Comparison of ENCODE assay signal across 31 cellular contexts in the genomic region with DNA sequence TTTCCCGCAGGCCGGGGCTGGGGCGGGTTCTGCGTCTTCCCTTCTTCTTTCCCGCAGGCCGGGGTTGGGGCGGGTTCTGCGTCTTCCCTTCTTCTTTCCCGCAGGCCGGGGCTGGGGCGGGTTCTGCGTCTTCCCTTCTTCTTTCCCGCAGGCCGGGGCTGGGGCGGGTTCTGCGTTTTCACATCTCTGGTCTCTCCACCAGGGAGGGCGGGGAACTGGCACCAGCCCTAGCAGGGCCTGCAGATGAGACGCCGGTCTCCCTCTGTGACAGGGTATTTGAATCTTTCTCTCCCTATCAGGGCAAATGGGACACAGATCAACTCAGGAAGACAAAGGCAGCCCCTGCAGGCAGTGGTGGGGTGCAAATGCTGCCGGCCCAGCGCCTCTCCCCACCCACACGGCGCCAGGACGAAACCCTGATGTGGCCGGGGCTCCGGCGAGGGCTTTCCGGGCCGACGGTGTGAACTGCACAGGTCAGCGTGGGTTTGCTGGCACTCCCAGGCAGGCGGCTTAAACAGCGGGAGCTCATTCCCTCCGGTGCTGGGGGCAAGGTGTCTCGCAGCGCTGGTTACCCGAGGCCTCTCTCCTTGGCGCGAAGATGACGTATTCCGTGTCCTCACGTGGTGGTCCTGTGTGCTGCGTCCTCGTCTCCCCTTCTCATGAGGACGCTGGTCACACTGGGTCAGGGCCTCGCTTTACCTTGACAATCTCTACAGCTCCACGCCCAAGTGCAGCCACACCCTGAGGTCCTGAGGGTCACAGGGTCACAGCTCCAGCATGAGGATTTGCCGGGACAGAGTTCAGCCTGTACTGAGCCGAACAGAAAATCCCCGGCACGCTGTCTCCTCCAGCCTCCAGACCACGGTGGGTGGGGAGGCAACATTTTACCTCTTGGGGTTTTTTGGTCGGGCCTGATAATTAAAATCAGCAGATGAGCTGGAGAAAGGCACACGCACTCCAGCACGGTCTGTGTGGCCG. TPM values are rescaled to one million over a fixed set of nuclear protein-coding genes. Genes with fewer than 3 reads are reported as not detected.
A peak's percentile ranks its signal among the peaks of the same experiment; 100 is the strongest.
DNase-seq lines count a peak whose midpoint lies in the region; ATAC-seq and TF ChIP-seq lines count a peak whose summit lies in the region.
"Had no signal": no experiment of that assay in that cellular context is flagged by ENCODE, and none has a peak within 500 bp of the region (broad histone marks: within the 10 kb centered on the region; RNA-seq: fewer than 3 reads in every experiment).

No MANE protein-coding gene starts in this region.

- H3K9me2 ChIP-seq in OCI-LY7 (ENCODE audit: insufficient read depth, low read length): no peaks in the 10 kb centered on the region
- no peaks in the 10 kb centered on the region for H3K9me2 ChIP-seq in PC-9 (ENCODE audit: insufficient read depth)

- no peak overlapping the region for H3K4me3 ChIP-seq in right atrium auricular region
- no peak overlapping the region for H3K4me3 ChIP-seq in mucosa of descending colon
- no peak overlapping the region for H3K4me3 ChIP-seq in testis
- no peak overlapping the region for H3K4me3 ChIP-seq in OCI-LY7 (ENCODE audit: low read depth, low read length, poor library complexity, severe bottlenecking)
- no peak overlapping the region for H3K4me3 ChIP-seq in PC-9
- H3K4me3 ChIP-seq: vagina had no signal

- no peaks in the 10 kb centered on the region for H3K9me3 ChIP-seq in right atrium auricular region
- no peaks in the 10 kb centered on the region for H3K9me3 ChIP-seq in mucosa of descending colon
- no peaks in the 10 kb centered on the region for H3K9me3 ChIP-seq in testis
- H3K9me3 ChIP-seq in OCI-LY7 (ENCODE audit: low read length): no peaks in the 10 kb centered on the region
- H3K9me3 ChIP-seq in PC-9 (ENCODE audit: insufficient read depth, low read depth): no peaks in the 10 kb centered on the region
- H3K9me3 ChIP-seq: vagina had no signal

- CTCF ChIA-PET in OCI-LY7 (lab: Charles Lee; ENCODE audit: unreplicated experiment): no interaction called here
- CTCF ChIA-PET in PC-9 (lab: Charles Lee): no interaction called here

- H3K36me3 ChIP-seq in right atrium auricular region (peaks cover 22% of the 10 kb centered on the region), mucosa of descending colon (ENCODE audit: low read depth) (no peaks in the 10 kb centered on the region), testis (ENCODE audit: low read depth, missing control alignments) (no peaks in the 10 kb centered on the region), OCI-LY7 (ENCODE audit: insufficient read depth, low read length) (no peaks in the 10 kb centered on the region), PC-9 (ENCODE audit: low read depth) (no peaks in the 10 kb centered on the region)

- no peaks in the 10 kb centered on the region for H3K4me1 Mint-ChIP-seq in central memory CD8-positive, alpha-beta T cell
- no peaks in the 10 kb centered on the region for H3K4me1 Mint-ChIP-seq in activated naive CD8-positive, alpha-beta T cell treated with anti-CD3 and anti-CD28 coated beads for 36 hours
- H3K4me1 Mint-ChIP-seq: T-cell had no signal

- no peak for TF ChIP-seq POLR2A in testis (IDR thresholded peaks at IDR 0.05)

- H3K79me2 ChIP-seq in OCI-LY7 (ENCODE audit: insufficient read depth, low read depth, low read length) (no peaks in the 10 kb centered on the region), PC-9 (ENCODE audit: low read depth) (no peaks in the 10 kb centered on the region)
- H3K79me2 ChIP-seq: parathyroid adenoma had no signal

- H3K27ac ChIP-seq in right atrium auricular region: no peak overlapping the region
- peak overlapping the region; percentile 9 to 39 for H3K27ac ChIP-seq in testis
- H3K27ac ChIP-seq in OCI-LY7 (ENCODE audit: low read depth, low read length, poor library complexity, severe bottlenecking): no peak overlapping the region
- H3K27ac ChIP-seq in PC-9: no peak overlapping the region
- H3K27ac ChIP-seq: parathyroid adenoma, vagina, WERI-Rb-1 had no signal

- H4K20me1 ChIP-seq in OCI-LY7 (ENCODE audit: insufficient read depth, low read length): no peaks in the 10 kb centered on the region
- H4K20me1 ChIP-seq in PC-9 (ENCODE audit: insufficient read depth): no peaks in the 10 kb centered on the region

- DNase-seq in Right ventricle myocardium inferior (ENCODE audit: missing footprints) (peak; percentile 60), right atrium auricular region (ENCODE audit: low spot score) (no peak), mucosa of descending colon (peak in 2 of 3 donors; percentile 25 to 43), testis (peak; percentile 56), OCI-LY7 (ENCODE audit: low spot score) (no peak), PC-9 (no peak)
- no peak for DNase-seq in central memory CD8-positive, alpha-beta T cell (ENCODE audit: low spot score in 2 of 2)
- DNase-seq in activated naive CD8-positive, alpha-beta T cell treated with anti-CD3 and anti-CD28 coated beads for 36 hours: no peak
- DNase-seq: activated CD4-positive, alpha-beta T cell treated with anti-CD3 and anti-CD28 coated beads, Interleukin-2, amount 50 U/mL, for 1 hour; activated gamma-delta T cell treated with Interleukin-2 at 50 U/mL for 16 hours; activated T-cell treated with anti-CD3 and anti-CD28 coated beads, Interleukin-2, amount 50 U/mL, for 48 hours; Calu3; CD4-positive, CD25-positive, alpha-beta regulatory T cell; DMS79 treated with DMSO at 0.1 percent for 48 hours; GF-D8; GOT3; HFFc6; MV-4-11; NCI-H1436 treated with DMSO at 0.1 percent for 48 hours; NCI-H446 treated with DMSO at 0.1 percent for 48 hours; NCI-H774; stimulated activated CD4-positive, alpha-beta T cell treated with anti-CD3 and anti-CD28 coated beads, Interleukin-15, amount 100 ng/mL, for 24 hours; T-cell; WERI-Rb-1 had no signal

- no TSS peak for BruUV-seq in OCI-LY7 (replicated peaks; lab: Mats Ljungman, UMichigan)
- no TSS peak for BruUV-seq in PC-9 (replicated peaks; lab: Mats Ljungman, UMichigan)

- no peaks in the 10 kb centered on the region for H3K27me3 Mint-ChIP-seq in central memory CD8-positive, alpha-beta T cell
- no peaks in the 10 kb centered on the region for H3K27me3 Mint-ChIP-seq in activated naive CD8-positive, alpha-beta T cell treated with anti-CD3 and anti-CD28 coated beads for 36 hours
- H3K27me3 Mint-ChIP-seq: CD4-positive, CD25-positive, alpha-beta regulatory T cell; T-cell had no signal

- no peak overlapping the region for H3K4me3 Mint-ChIP-seq in central memory CD8-positive, alpha-beta T cell
- no peak overlapping the region for H3K4me3 Mint-ChIP-seq in activated naive CD8-positive, alpha-beta T cell treated with anti-CD3 and anti-CD28 coated beads for 36 hours
- H3K4me3 Mint-ChIP-seq: HFFc6; stimulated activated effector memory CD8-positive, alpha-beta T cell treated with anti-CD3 and anti-CD28 coated beads, Interleukin-12 subunit alpha, Interleukin-12 subunit beta, amount 100 ng/mL, for 72 hours; T-cell had no signal

- ATAC-seq in Right ventricle myocardium inferior (no peak), mucosa of descending colon (no peak)
- ATAC-seq in central memory CD8-positive, alpha-beta T cell (replicated peaks; ENCODE audit: extremely low read depth, poor library complexity, severe bottlenecking): no peak
- ATAC-seq: esophagus mucosa; stimulated activated effector memory CD8-positive, alpha-beta T cell treated with anti-CD3 and anti-CD28 coated beads, Interleukin-12 subunit alpha, Interleukin-12 subunit beta, amount 100 ng/mL, for 72 hours; T-cell had no signal

- TF ChIP-seq CTCF in right atrium auricular region (IDR thresholded peaks at IDR 0.05) (no peak), mucosa of descending colon (IDR thresholded peaks at IDR 0.05) (no peak), testis (IDR thresholded peaks at IDR 0.05) (no peak), OCI-LY7 (conservative IDR thresholded peaks at IDR 0.05; ENCODE audit: low read length) (no peak), PC-9 (conservative IDR thresholded peaks at IDR 0.05) (no peak)

- no peaks in the 10 kb centered on the region for H3K27me3 ChIP-seq in right atrium auricular region
- H3K27me3 ChIP-seq in testis: no peaks in the 10 kb centered on the region
- H3K27me3 ChIP-seq in PC-9 (ENCODE audit: insufficient read depth, low read depth): no peaks in the 10 kb centered on the region
- H3K27me3 ChIP-seq: vagina had no signal

- H3K9me3 Mint-ChIP-seq in central memory CD8-positive, alpha-beta T cell: no peaks in the 10 kb centered on the region
- H3K9me3 Mint-ChIP-seq in activated naive CD8-positive, alpha-beta T cell treated with anti-CD3 and anti-CD28 coated beads for 36 hours: no peaks in the 10 kb centered on the region
- H3K9me3 Mint-ChIP-seq: HFFc6; stimulated activated effector memory CD8-positive, alpha-beta T cell treated with anti-CD3 and anti-CD28 coated beads, Interleukin-12 subunit alpha, Interleukin-12 subunit beta, amount 100 ng/mL, for 72 hours; T-cell had no signal

- POLR2A ChIA-PET in OCI-LY7 (lab: Charles Lee): no interaction called here
- POLR2A ChIA-PET in PC-9 (lab: Charles Lee; ENCODE audit: unreplicated experiment): no interaction called here

- H3K4me1 ChIP-seq in right atrium auricular region (peaks cover 0 to 18% of the 10 kb centered on the region in 2 donors), mucosa of descending colon (ENCODE audit: low read depth) (peaks cover 19% of the 10 kb centered on the region), testis (no peaks in the 10 kb centered on the region), OCI-LY7 (ENCODE audit: insufficient read depth, low read length, poor library complexity, severe bottlenecking) (no peaks in the 10 kb centered on the region), PC-9 (replicated peaks; ENCODE audit: insufficient read depth) (peaks cover 47% of the 10 kb centered on the region)
- H3K4me1 ChIP-seq: parathyroid adenoma had no signal

- H3K4me2 ChIP-seq in OCI-LY7 (ENCODE audit: low read length) (no peak overlapping the region), PC-9 (no peak overlapping the region)

- intact Hi-C loops in Right ventricle myocardium inferior (cut with DNase I): no loop called here
- intact Hi-C loops in mucosa of descending colon (cut with DNase I, micrococcal nuclease): no loop called here
- intact Hi-C loops in testis (cut with DNase I; ENCODE audit: low total_unique reads): no loop called here
- intact Hi-C loops in OCI-LY7 (cut with micrococcal nuclease; ENCODE audit: unreplicated experiment): no loop called here
- intact Hi-C loops in PC-9 (cut with micrococcal nuclease; ENCODE audit: unreplicated experiment): loop anchor here (5.0 kb wide), 1 partner anchor 158 kb away; a partner anchor contains a TSS

- H3K27ac Mint-ChIP-seq in central memory CD8-positive, alpha-beta T cell (ENCODE audit: low read depth): peak overlapping the region; percentile 74
- H3K27ac Mint-ChIP-seq in activated naive CD8-positive, alpha-beta T cell treated with anti-CD3 and anti-CD28 coated beads for 36 hours: no peak overlapping the region
- H3K27ac Mint-ChIP-seq: stimulated activated effector memory CD8-positive, alpha-beta T cell treated with anti-CD3 and anti-CD28 coated beads, Interleukin-12 subunit alpha, Interleukin-12 subunit beta, amount 100 ng/mL, for 72 hours; T-cell had no signal

- 87 to 92% methylated on average over 4 to 48 of the region's 56 CpGs for WGBS in testis, 2 donors

- peaks cover 39% of the 10 kb centered on the region; the same call in 1 of the 2 replicates for H3F3A ChIP-seq in PC-9 (ENCODE audit: insufficient read depth, low read depth)

- no peak overlapping the region for H2AFZ ChIP-seq in OCI-LY7 (ENCODE audit: low read length)
- no peak overlapping the region for H2AFZ ChIP-seq in PC-9
- H2AFZ ChIP-seq: parathyroid adenoma had no signal

- H3K36me3 Mint-ChIP-seq in central memory CD8-positive, alpha-beta T cell (ENCODE audit: insufficient read depth): peaks cover 74% of the 10 kb centered on the region
- peaks cover 9% of the 10 kb centered on the region for H3K36me3 Mint-ChIP-seq in activated naive CD8-positive, alpha-beta T cell treated with anti-CD3 and anti-CD28 coated beads for 36 hours

RNA-seq across cellular contexts. Expression of a gene that starts 0.7 kb away (rescaled TPM):
- 0.32 TPM for total RNA-seq in Right ventricle myocardium inferior
- 1 to 10 TPM in 1 of 2 donors, under 1 TPM in 1; 0.59 to 2.7 TPM for total RNA-seq in right atrium auricular region
- total RNA-seq in mucosa of descending colon: 1 to 10 TPM; 1.3 to 1.8 (median 1.6) TPM
- total RNA-seq in testis: 1 to 10 TPM; 2.9 to 5.5 TPM
- polyA plus RNA-seq in testis (ENCODE audit: insufficient read depth, low read depth, low replicate concordance): 28.4 TPM
- total RNA-seq in OCI-LY7 (2014; rRNA removed; shearing (Covaris generic)): not detected in 2 replicates
- 0.09 and 0.21 TPM in 2 replicates for total RNA-seq in OCI-LY7 (2022)
- under 1 TPM; 0.96 to 0.99 TPM for total RNA-seq in activated naive CD8-positive, alpha-beta T cell treated with anti-CD3 and anti-CD28 coated beads for 36 hours
- total RNA-seq in PC-9 (2021): 1.5 and 1.7 TPM in 2 replicates
- total RNA-seq: SK-MEL-5, vagina had no signal
- polyA plus RNA-seq: keratinocyte, neural cell had no signal

Comparison
In these comparisons a context has a peak if more than half of its experiments do, and no peak if none do; other contexts are left out.
1. DNase-seq: peak in Right ventricle myocardium inferior (single experiment), mucosa of descending colon (2 of 3) and testis (single experiment); none in right atrium auricular region (single experiment), central memory CD8-positive, alpha-beta T cell (0 of 2), OCI-LY7 (single experiment), activated naive CD8-positive, alpha-beta T cell treated with anti-CD3 and anti-CD28 coated beads for 36 hours (single experiment) and PC-9 (0 of 2).
2. H3K27ac ChIP-seq: peak in testis (2 of 2); none in right atrium auricular region (0 of 2), OCI-LY7 (single experiment) and PC-9 (single experiment).